ENCODE assay signal across 7 cellular contexts in genomic region chr1:216221260-216221700, GRCh38.
DNase-seq lines count a peak whose midpoint lies in the region; ATAC-seq, FAIRE-seq and TF ChIP-seq lines count a peak whose summit lies in the region.

No MANE protein-coding gene starts in this region.

- H3K27me3 ChIP-seq in GM06990 (replicated peaks; ENCODE audit: control insufficient read depth, insufficient read depth, low read length) (no peaks in the 10 kb centered on the region), HUES64 (ENCODE audit: insufficient read depth, low read length) (no peaks in the 10 kb centered on the region), GM12878 (replicated peaks in 1 of 2; ENCODE audit: control insufficient read depth in 2 of 2, insufficient read depth in 2 of 2, low read length in 1 of 2) (no peaks in the 10 kb centered on the region), iPS DF 6.9 (ENCODE audit: control insufficient read depth, insufficient read depth, low read length) (no peaks in the 10 kb centered on the region), sigmoid colon (no peaks in the 10 kb centered on the region)

- peak; percentile 60 for TF ChIP-seq RAD21 in GM12878 (IDR thresholded peaks at IDR 0.05; ENCODE audit: insufficient read depth, low read depth, low read length)

- RAD21 ChIA-PET in GM12878 (lab: Charles Lee; ENCODE audit: unreplicated experiment) = interaction anchor here (0.6 to 2.0 kb wide), 21 partner anchors 8 to 376 kb away, joined by 3 to 16 read pairs (median 4); no protein-coding TSS in a partner anchor

- no peaks in the 10 kb centered on the region for H3K79me2 ChIP-seq in GM12878 (ENCODE audit: control insufficient read depth, insufficient read depth, low read length)

- SMC1A ChIA-PET in GM12878 (lab: Charles Lee; ENCODE audit: uncharacterized antibody, unreplicated experiment) = interaction anchor here (0.6 to 2.2 kb wide), 19 partner anchors 8 to 346 kb away, joined by 3 to 15 read pairs (median 4); no protein-coding TSS in a partner anchor

- intact Hi-C loops in GM12878 (cut with micrococcal nuclease; ENCODE audit: unreplicated experiment) (loop anchor here (2.0 kb wide), 1 partner anchor 228 kb away; no protein-coding TSS in a partner anchor), sigmoid colon (cut with DNase I) (no loop called here)

- H2AFZ ChIP-seq in GM12878 (ENCODE audit: control insufficient read depth, low read depth, low read length) = peak overlapping the region; percentile 81

- TF ChIP-seq POLR2A in GM12878 (IDR thresholded peaks at IDR 0.05; ENCODE audit: low read depth, low read length) (no peak), sigmoid colon (IDR thresholded peaks at IDR 0.05) (no peak)

- TF ChIP-seq CTCF in GM06990 (IDR thresholded peaks at IDR 0.05; ENCODE audit: insufficient read depth, low read length, poor library complexity, severe bottlenecking) = peak; percentile 71
- TF ChIP-seq CTCF in GM12878 (IDR thresholded peaks at IDR 0.05 in 2 of 3, conservative IDR thresholded peaks at IDR 0.05 in 1 of 3; ENCODE audit: control insufficient read depth in 2 of 3, extremely low read depth in 1 of 3, insufficient read depth in 1 of 3, low read depth in 3 of 3, low read length in 3 of 3) = peak; percentile 68 to 78 (median 69)
- TF ChIP-seq CTCF in sigmoid colon (IDR thresholded peaks at IDR 0.05) = peak in 3 of 4 experiments; percentile 21 to 47 (median 40)

- in situ Hi-C loops in GM12878 (cut with MboI) = no loop called here

- no peaks in the 10 kb centered on the region; the same call in 1 of the 2 replicates for H4K20me1 ChIP-seq in GM12878 (ENCODE audit: control insufficient read depth, insufficient read depth)

- ATAC-seq in GM21717 (IDR thresholded peaks at IDR 0.05; ENCODE audit: unreplicated experiment) (peak; percentile 100), GM12878 (peak; percentile 100)

- peak overlapping the region; percentile 84; the same call in 1 of the 2 replicates for H3K4me2 ChIP-seq in GM12878 (ENCODE audit: control insufficient read depth, insufficient read depth)

- FAIRE-seq in GM12878 (lab: Jason Lieb, UNC) = peak; percentile 78

- no peak overlapping the region for H3K9ac ChIP-seq in HUES64 (ENCODE audit: low read depth, low read length)
- no peak overlapping the region; the same call in 1 of the 2 replicates for H3K9ac ChIP-seq in GM12878 (ENCODE audit: control insufficient read depth, insufficient read depth, low read length)

- WGBS in HUES64 = 35% methylated on average over 6 of the region's 6 CpGs
- under 1% methylated on average over 6 of the region's 6 CpGs for WGBS in GM12878 (ENCODE audit: insufficient coverage, insufficient replicate concordance, low lambda C conversion rate, missing lambda C conversion rate)
- WGBS in iPS DF 6.9 (ENCODE audit: insufficient coverage, insufficient read length) = no CpG with 5 or more reads among the region's 6 CpGs
- WGBS in sigmoid colon, 2 donors = 2 to 6% methylated on average over 6 of the region's 6 CpGs

- H3K27ac ChIP-seq in HUES64 (ENCODE audit: low read depth, low read length) (no peak overlapping the region), GM12878 (ENCODE audit: control insufficient read depth, insufficient read depth) (no peak overlapping the region), iPS DF 6.9 (ENCODE audit: low read length) (no peak overlapping the region), sigmoid colon (peak overlapping the region in 2 of 4 donors; percentile 20 to 41)

- TF ChIP-seq EP300 in GM12878 (IDR thresholded peaks at IDR 0.05; ENCODE audit: borderline replicate concordance in 1 of 2, control insufficient read depth in 1 of 2, low read depth in 2 of 2, low read length in 2 of 2) (no peak), sigmoid colon (IDR thresholded peaks at IDR 0.05) (no peak)

- DNase-seq in GM06990 (ENCODE audit: extremely low read depth, insufficient read length) = peak; percentile 17
- DNase-seq in NOMO-1 treated with DMSO at 0.1 percent for 48 hours (lab: John Stamatoyannopoulos, UW; ENCODE audit: unreplicated experiment) = peak; percentile 73
- DNase-seq in GM12878 (ENCODE audit: low read depth, low spot score) = peak; percentile 27
- peak; percentile 66 for DNase-seq in iPS DF 6.9 (ENCODE audit: low read depth, low spot score)
- no peak for DNase-seq in sigmoid colon

- H3K4me3 ChIP-seq in GM06990 (replicated peaks; ENCODE audit: low read depth, low read length) (peak overlapping the region; percentile 50), HUES64 (ENCODE audit: low read length) (peak overlapping the region; percentile 40), GM12878 (0 out of 2 replicates have a peak overlapping the region, but pooled peaks have one; percentile 30), iPS DF 6.9 (ENCODE audit: low read length) (no peak overlapping the region), sigmoid colon (peak overlapping the region in 3 of 4 donors; percentile 31 to 44 (median 43))

- no TSS peak for BruUV-seq in GM12878 (replicated peaks; lab: Mats Ljungman, UMichigan)

- H3K36me3 ChIP-seq in GM06990 (ENCODE audit: control insufficient read depth, insufficient read depth, low read length) (no peaks in the 10 kb centered on the region), HUES64 (ENCODE audit: insufficient read depth, low read length) (no peaks in the 10 kb centered on the region), GM12878 (ENCODE audit: control insufficient read depth in 2 of 2, insufficient read depth in 2 of 2, low read length in 1 of 2) (no peaks in the 10 kb centered on the region), iPS DF 6.9 (ENCODE audit: control insufficient read depth, insufficient read depth, low read length) (no peaks in the 10 kb centered on the region), sigmoid colon (no peaks in the 10 kb centered on the region)

- H3K4me1 ChIP-seq in HUES64 (ENCODE audit: insufficient read depth, low read length) = no peaks in the 10 kb centered on the region
- no peaks in the 10 kb centered on the region for H3K4me1 ChIP-seq in GM12878 (ENCODE audit: control insufficient read depth, insufficient read depth, low read length)
- no peaks in the 10 kb centered on the region; the same call in 1 of the 2 replicates for H3K4me1 ChIP-seq in iPS DF 6.9 (ENCODE audit: control insufficient read depth, insufficient read depth, low read length)
- H3K4me1 ChIP-seq in sigmoid colon = peaks cover 0 to 11% (median 2%) of the 10 kb centered on the region in 4 donors

- H3K9me3 ChIP-seq in HUES64 (ENCODE audit: insufficient read depth, low read depth, low read length) (no peaks in the 10 kb centered on the region), GM12878 (replicated peaks; ENCODE audit: control insufficient read depth, insufficient read depth, low read length) (no peaks in the 10 kb centered on the region), iPS DF 6.9 (ENCODE audit: control insufficient read depth, insufficient read depth, low read length) (no peaks in the 10 kb centered on the region), sigmoid colon (no peaks in the 10 kb centered on the region)

- POLR2A ChIA-PET in GM12878 (lab: Charles Lee) = interaction anchor here (0.6 kb wide), 1 partner anchor 516 kb away, joined by 3 read pairs; no protein-coding TSS in a partner anchor

- CTCF ChIA-PET in GM12878 (lab: Yijun Ruan, JAX) = interaction anchor here (0.6 to 4.4 kb wide), 58 partner anchors 10 to 1613 kb away, joined by 3 to 36 read pairs (median 4); no protein-coding TSS in a partner anchor

TF ChIP-seq in GM12878, 131 proteins besides CTCF, POLR2A, EP300 and RAD21:
- TF ChIP-seq SMC3 (IDR thresholded peaks at IDR 0.05; ENCODE audit: borderline replicate concordance, low read length) (peak; percentile 28; the same call in 1 of the 2 replicates), RUNX3 (IDR thresholded peaks at IDR 0.05; ENCODE audit: low read length) (peak; percentile 80), ZZZ3 (IDR thresholded peaks at IDR 0.05; ENCODE audit: control insufficient read depth, insufficient read length, low read depth) (no peak)
TF ChIP-seq in GM12878: peak in this region for 2.
